ENCODE assay signal across 37 cellular contexts in genomic region chr3:112306825-112307224, GRCh38. TPM values are rescaled to one million over a fixed set of nuclear protein-coding genes. Genes with fewer than 3 reads are reported as not detected.
"Had no signal": no experiment of that assay in that cellular context is flagged by ENCODE, and none has a peak within 500 bp of the region (broad histone marks: within the 10 kb centered on the region; RNA-seq: fewer than 3 reads in every experiment).

No MANE protein-coding gene starts in this region.

- H3K27me3 Mint-ChIP-seq: activated CD4-positive, alpha-beta memory T cell treated with anti-CD3 and anti-CD28 coated beads for 36 hours; activated CD4-positive, alpha-beta T cell treated with anti-CD3 and anti-CD28 coated beads for 36 hours; activated CD8-positive, alpha-beta memory T cell treated with anti-CD3 and anti-CD28 coated beads, Interleukin-2, amount 10 ng/mL, durations not matched to agents 7 days and 5 days; activated naive CD4-positive, alpha-beta T cell treated with anti-CD3 and anti-CD28 coated beads, Interleukin-2, amount 10 ng/mL, durations not matched to agents 7 days and 5 days; brain; T-helper 17 cell had no signal

- H3K27me3 ChIP-seq: ascending aorta, breast epithelium, cardiac muscle cell, colonic mucosa, esophagus squamous epithelium, gastroesophageal sphincter had no signal

- ATAC-seq: activated CD4-positive, alpha-beta T cell treated with anti-CD3 and anti-CD28 coated beads for 36 hours; activated CD8-positive, alpha-beta memory T cell treated with anti-CD3 and anti-CD28 coated beads, Interleukin-2, amount 10 ng/mL, durations not matched to agents 7 days and 5 days; activated CD8-positive, alpha-beta T cell treated with anti-CD3 and anti-CD28 coated beads, Interleukin-2, amount 10 ng/mL, durations not matched to agents 7 days and 5 days; activated naive CD4-positive, alpha-beta T cell treated with anti-CD3 and anti-CD28 coated beads, Interleukin-2, amount 50 U/mL, for 72 hours; gastroesophageal sphincter; T-helper 17 cell had no signal

- H3K4me1 ChIP-seq: breast epithelium, colonic mucosa had no signal

- H3K36me3 ChIP-seq: ascending aorta, breast epithelium, cardiac muscle cell, colonic mucosa, esophagus squamous epithelium, gastroesophageal sphincter had no signal

- H3K27ac ChIP-seq: ascending aorta, breast epithelium, cardiac muscle cell, colonic mucosa, epithelial cell of prostate, esophagus squamous epithelium, gastroesophageal sphincter had no signal

- H3K4me3 Mint-ChIP-seq: activated CD4-positive, alpha-beta memory T cell treated with anti-CD3 and anti-CD28 coated beads for 36 hours; activated CD4-positive, alpha-beta T cell treated with anti-CD3 and anti-CD28 coated beads for 36 hours; activated CD4-positive, alpha-beta T cell treated with anti-CD3 and anti-CD28 coated beads, Interleukin-2, amount 10 ng/mL, durations not matched to agents 24 days and 14 days; activated CD8-positive, alpha-beta memory T cell treated with anti-CD3 and anti-CD28 coated beads, Interleukin-2, amount 10 ng/mL, durations not matched to agents 7 days and 5 days; activated CD8-positive, alpha-beta T cell treated with anti-CD3 and anti-CD28 coated beads, Interleukin-2, amount 10 ng/mL, durations not matched to agents 7 days and 5 days; activated naive CD4-positive, alpha-beta T cell treated with anti-CD3 and anti-CD28 coated beads, Interleukin-2, amount 10 ng/mL, durations not matched to agents 7 days and 5 days; activated naive CD8-positive, alpha-beta T cell treated with anti-CD3 and anti-CD28 coated beads, Interleukin-2, amount 10 ng/mL, durations not matched to agents 7 days and 5 days; brain; T-helper 17 cell; T-helper 2 cell treated with Interferon-gamma antibody and Interleukin-4, amounts not matched to agents 5 μg/mL and 100 μg/mL, for 36 hours had no signal

- H3K9me3 Mint-ChIP-seq: activated CD4-positive, alpha-beta memory T cell treated with anti-CD3 and anti-CD28 coated beads for 36 hours; activated naive CD4-positive, alpha-beta T cell treated with anti-CD3 and anti-CD28 coated beads, Interleukin-2, amount 10 ng/mL, durations not matched to agents 7 days and 5 days; activated naive CD4-positive, alpha-beta T cell treated with anti-CD3 and anti-CD28 coated beads, Interleukin-2, amount 50 U/mL, for 72 hours; activated naive CD8-positive, alpha-beta T cell treated with anti-CD3 and anti-CD28 coated beads, Interleukin-2, amount 10 ng/mL, durations not matched to agents 7 days and 5 days; brain; T-helper 2 cell treated with Interferon-gamma antibody and Interleukin-4, amounts not matched to agents 5 μg/mL and 100 μg/mL, for 36 hours had no signal

- DNase-seq: activated CD4-positive, alpha-beta memory T cell treated with anti-CD3 and anti-CD28 coated beads for 36 hours; activated CD4-positive, alpha-beta T cell treated with anti-CD3 and anti-CD28 coated beads for 36 hours; activated CD4-positive, alpha-beta T cell treated with anti-CD3 and anti-CD28 coated beads, Interleukin-2, amount 10 ng/mL, durations not matched to agents 24 days and 14 days; activated CD4-positive, CD25-positive, alpha-beta regulatory T cell; activated CD4-positive, CD25-positive, alpha-beta regulatory T cell treated with anti-CD3 and anti-CD28 coated beads, Interleukin-2, amount 50 U/mL, for 72 hours; activated CD8-positive, alpha-beta memory T cell treated with anti-CD3 and anti-CD28 coated beads, Interleukin-2, amount 10 ng/mL, durations not matched to agents 7 days and 5 days; activated CD8-positive, alpha-beta memory T cell treated with anti-CD3 and anti-CD28 coated beads, Interleukin-2, amount 50 U/mL, for 4 hours; activated CD8-positive, alpha-beta T cell treated with anti-CD3 and anti-CD28 coated beads, Interleukin-2, amount 10 ng/mL, durations not matched to agents 7 days and 5 days; activated gamma-delta T cell; activated naive CD4-positive, alpha-beta T cell; activated naive CD4-positive, alpha-beta T cell treated with anti-CD3 and anti-CD28 coated beads, Interleukin-2, amount 10 ng/mL, durations not matched to agents 7 days and 5 days; activated naive CD8-positive, alpha-beta T cell treated with anti-CD3 and anti-CD28 coated beads, Interleukin-2, amount 10 ng/mL, durations not matched to agents 7 days and 5 days; activated T-cell treated with anti-CD3 and anti-CD28 coated beads, Interleukin-2, amount 50 U/mL, for 1 hour; activated T-cell treated with anti-CD3 and anti-CD28 coated beads, Interleukin-2, amount 50 U/mL, for 48 hours; central memory CD4-positive, alpha-beta T cell; cerebellar nuclear complex; colonic mucosa; effector CD8-positive, alpha-beta T cell; esophagus squamous epithelium; foreskin melanocyte; T-helper 1 cell; T-helper 17 cell; T1000 had no signal

- H3K27ac Mint-ChIP-seq: activated CD4-positive, alpha-beta memory T cell treated with anti-CD3 and anti-CD28 coated beads for 36 hours; activated CD4-positive, alpha-beta T cell treated with anti-CD3 and anti-CD28 coated beads for 36 hours; activated CD4-positive, alpha-beta T cell treated with anti-CD3 and anti-CD28 coated beads, Interleukin-2, amount 10 ng/mL, durations not matched to agents 24 days and 14 days; activated CD8-positive, alpha-beta memory T cell treated with anti-CD3 and anti-CD28 coated beads, Interleukin-2, amount 10 ng/mL, durations not matched to agents 7 days and 5 days; activated CD8-positive, alpha-beta T cell treated with anti-CD3 and anti-CD28 coated beads, Interleukin-2, amount 10 ng/mL, durations not matched to agents 7 days and 5 days; activated naive CD4-positive, alpha-beta T cell treated with anti-CD3 and anti-CD28 coated beads, Interleukin-2, amount 10 ng/mL, durations not matched to agents 7 days and 5 days; activated naive CD4-positive, alpha-beta T cell treated with anti-CD3 and anti-CD28 coated beads, Interleukin-2, amount 50 U/mL, for 72 hours; activated naive CD8-positive, alpha-beta T cell treated with anti-CD3 and anti-CD28 coated beads, Interleukin-2, amount 10 ng/mL, durations not matched to agents 7 days and 5 days; T-helper 17 cell; T-helper 2 cell treated with Interferon-gamma antibody and Interleukin-4, amounts not matched to agents 5 μg/mL and 100 μg/mL, for 36 hours had no signal

- H3K9me3 ChIP-seq: ascending aorta, breast epithelium, colonic mucosa, esophagus squamous epithelium, gastroesophageal sphincter had no signal

- H3K4me3 ChIP-seq: ascending aorta, breast epithelium, cardiac muscle cell, colonic mucosa, esophagus squamous epithelium, gastroesophageal sphincter had no signal

- H3K36me3 Mint-ChIP-seq: activated CD4-positive, alpha-beta memory T cell treated with anti-CD3 and anti-CD28 coated beads for 36 hours; activated CD8-positive, alpha-beta memory T cell treated with anti-CD3 and anti-CD28 coated beads, Interleukin-2, amount 10 ng/mL, durations not matched to agents 7 days and 5 days; activated naive CD4-positive, alpha-beta T cell treated with anti-CD3 and anti-CD28 coated beads, Interleukin-2, amount 10 ng/mL, durations not matched to agents 7 days and 5 days; activated naive CD4-positive, alpha-beta T cell treated with anti-CD3 and anti-CD28 coated beads, Interleukin-2, amount 50 U/mL, for 72 hours; activated naive CD8-positive, alpha-beta T cell treated with anti-CD3 and anti-CD28 coated beads, Interleukin-2, amount 10 ng/mL, durations not matched to agents 7 days and 5 days; brain had no signal

- H3K4me1 Mint-ChIP-seq: activated CD4-positive, alpha-beta T cell treated with anti-CD3 and anti-CD28 coated beads for 36 hours; activated CD4-positive, alpha-beta T cell treated with anti-CD3 and anti-CD28 coated beads, Interleukin-2, amount 10 ng/mL, durations not matched to agents 24 days and 14 days; activated CD8-positive, alpha-beta memory T cell treated with anti-CD3 and anti-CD28 coated beads, Interleukin-2, amount 10 ng/mL, durations not matched to agents 7 days and 5 days; activated naive CD4-positive, alpha-beta T cell treated with anti-CD3 and anti-CD28 coated beads, Interleukin-2, amount 10 ng/mL, durations not matched to agents 7 days and 5 days; activated naive CD8-positive, alpha-beta T cell treated with anti-CD3 and anti-CD28 coated beads, Interleukin-2, amount 10 ng/mL, durations not matched to agents 7 days and 5 days; T-helper 17 cell had no signal

RNA-seq across cellular contexts. Expression of gene SLC9C1, which starts 12.8 kb away (rescaled TPM):
- total RNA-seq: activated CD4-positive, alpha-beta memory T cell treated with anti-CD3 and anti-CD28 coated beads for 36 hours; activated CD4-positive, alpha-beta T cell treated with anti-CD3 and anti-CD28 coated beads for 36 hours; activated CD4-positive, alpha-beta T cell treated with anti-CD3 and anti-CD28 coated beads, Interleukin-2, amount 10 ng/mL, durations not matched to agents 24 days and 14 days; activated CD8-positive, alpha-beta memory T cell treated with anti-CD3 and anti-CD28 coated beads for 36 hours; activated CD8-positive, alpha-beta T cell treated with anti-CD3 and anti-CD28 coated beads, Interleukin-2, amount 10 ng/mL, durations not matched to agents 7 days and 5 days; activated naive CD4-positive, alpha-beta T cell treated with anti-CD3 and anti-CD28 coated beads, Interleukin-2, amount 50 U/mL, for 72 hours; activated naive CD8-positive, alpha-beta T cell treated with anti-CD3 and anti-CD28 coated beads, Interleukin-2, amount 10 ng/mL, durations not matched to agents 7 days and 5 days; endothelial cell of umbilical vein; esophagus squamous epithelium; fibroblast of villous mesenchyme; glomerular endothelial cell; T-helper 17 cell had no signal
- polyA plus RNA-seq: endothelial cell of umbilical vein, esophagus, fibroblast of lung had no signal
